8 cellular contexts compared by ENCODE assay signal in genomic region chr12:68611094-68611818, GRCh38. TPM values are rescaled to one million over a fixed set of nuclear protein-coding genes. Genes with fewer than 3 reads are reported as not detected.
DNase-seq lines count a peak whose midpoint lies in the region; ATAC-seq and TF ChIP-seq lines count a peak whose summit lies in the region.

No MANE protein-coding gene starts in this region.

- peak overlapping the region; percentile 94 to 98 for H3K27ac ChIP-seq in left lung

- DNase-seq in NCI-H1092 treated with DMSO at 0.1 percent for 48 hours (lab: John Stamatoyannopoulos, UW) (peak; percentile 43), NCI-H1092 (lab: John Stamatoyannopoulos, UW) (no peak), NCI-H2107 (lab: John Stamatoyannopoulos, UW) (peak; percentile 36), dermis microvascular lymphatic vessel endothelial cell (ENCODE audit: low read depth in 2 of 2) (peak; percentile 50 to 74), left lung (peak; percentile 70 to 86)
- peak; percentile 13 to 33 for DNase-seq in activated CD4-positive, alpha-beta T cell treated with anti-CD3 and anti-CD28 coated beads, Interleukin-2, amount 50 U/mL, for 24 hours (ENCODE audit: low read depth in 1 of 2, low spot score in 1 of 2)
- peak; percentile 35 for DNase-seq in stimulated activated CD4-positive, alpha-beta T cell treated with anti-CD3 and anti-CD28 coated beads, Interleukin-4, amount 100 ng/mL, for 1 hour

- peaks cover 0 to 4% of the 10 kb centered on the region in 2 donors for H3K36me3 ChIP-seq in left lung

- peak overlapping the region; percentile 54 to 73 for H3K4me3 ChIP-seq in left lung

- no peaks in the 10 kb centered on the region for H3K27me3 ChIP-seq in left lung

- peaks cover 30 to 49% of the 10 kb centered on the region in 2 donors for H3K4me1 ChIP-seq in left lung

- ATAC-seq in HG02642 (IDR thresholded peaks at IDR 0.05; ENCODE audit: poor library complexity, unreplicated experiment) (peak; percentile 46), left lung (peak; percentile 32)

- intact Hi-C loops in left lung (cut with DNase I), result no loop called here

- no peaks in the 10 kb centered on the region for H3K9me3 ChIP-seq in left lung

- TF ChIP-seq CTCF in left lung (IDR thresholded peaks at IDR 0.05), result no peak

RNA-seq across cellular contexts. Expression of gene RAP1B, which starts 0.6 kb away (rescaled TPM):
- total RNA-seq in dermis microvascular lymphatic vessel endothelial cell, result 158 and 188 TPM in 2 replicates
- 100 to 1,000 TPM; 137 to 171 TPM for total RNA-seq in left lung
